Comparison of ENCODE assay signal across 17 cellular contexts in genomic region chr18:46676162-46676830, GRCh38. TPM values are rescaled to one million over a fixed set of nuclear protein-coding genes. Genes with fewer than 3 reads are reported as not detected.
A peak's percentile ranks its signal among the peaks of the same experiment; 100 is the strongest.
DNase-seq lines count a peak whose midpoint lies in the region; ATAC-seq, FAIRE-seq and TF ChIP-seq lines count a peak whose summit lies in the region.
"Had no signal": no experiment of that assay in that cellular context is flagged by ENCODE, and none has a peak within 500 bp of the region (broad histone marks: within the 10 kb centered on the region; RNA-seq: fewer than 3 reads in every experiment).

No MANE protein-coding gene starts in this region.

- H3K4me1 Mint-ChIP-seq in effector memory CD8-positive, alpha-beta T cell (ENCODE audit: low read depth in 2 of 2): no peaks in the 10 kb centered on the region

- H3K9me3 Mint-ChIP-seq in effector memory CD8-positive, alpha-beta T cell: no peaks in the 10 kb centered on the region

- H3K4me3 ChIP-seq in choroid plexus epithelial cell (ENCODE audit: low read depth, low read length): no peak overlapping the region
- H3K4me3 ChIP-seq: body of pancreas, GM12878, left lung, upper lobe of left lung had no signal

- no peak for TF ChIP-seq POLR2A in H54 (IDR thresholded peaks at IDR 0.05; ENCODE audit: low read depth, low read length)

- no peak overlapping the region for H3K4me3 Mint-ChIP-seq in effector memory CD8-positive, alpha-beta T cell
- H3K4me3 Mint-ChIP-seq: activated T-cell treated with anti-CD3 and anti-CD28 coated beads, Interleukin-2, amount 50 U/mL, for 4 hours; T-cell had no signal

- no peak for TF ChIP-seq CTCF in choroid plexus epithelial cell (conservative IDR thresholded peaks at IDR 0.05; ENCODE audit: low read depth, low read length)

- peaks cover 28 to 57% of the 10 kb centered on the region in 2 donors for H3K27me3 Mint-ChIP-seq in effector memory CD8-positive, alpha-beta T cell

- no peaks in the 10 kb centered on the region for H3K36me3 Mint-ChIP-seq in effector memory CD8-positive, alpha-beta T cell (ENCODE audit: insufficient read depth)
- H3K36me3 Mint-ChIP-seq: T-cell had no signal

- FAIRE-seq in H54 (lab: Jason Lieb, UNC): peak; percentile 72
- FAIRE-seq: D721Med, GM12878 had no signal

- peak; percentile 53 for DNase-seq in H54 (ENCODE audit: insufficient read length, low spot score)
- peak; percentile 80 for DNase-seq in NCI-H2227 (lab: John Stamatoyannopoulos, UW; ENCODE audit: unreplicated experiment)
- DNase-seq in choroid plexus epithelial cell (ENCODE audit: low read depth): peak; percentile 5
- peak; percentile 98 for DNase-seq in renal cortical epithelial cell (ENCODE audit: low read depth)
- no peak for DNase-seq in NCI-H1694 treated with DMSO at 0.1 percent for 48 hours (lab: John Stamatoyannopoulos, UW)
- DNase-seq in NCI-H1092 (lab: John Stamatoyannopoulos, UW): no peak
- no peak for DNase-seq in effector memory CD8-positive, alpha-beta T cell
- DNase-seq: activated CD4-positive, alpha-beta T cell treated with anti-CD3 and anti-CD28 coated beads for 48 hours; activated T-cell treated with anti-CD3 and anti-CD28 coated beads, Interleukin-2, amount 50 U/mL, for 4 hours; body of pancreas; effector CD4-positive, alpha-beta T cell; left lung; T-cell; upper lobe of left lung had no signal

- H3K27ac Mint-ChIP-seq in effector memory CD8-positive, alpha-beta T cell: no peak overlapping the region
- H3K27ac Mint-ChIP-seq: T-cell had no signal

- no peak for ATAC-seq in HG02938 (IDR thresholded peaks at IDR 0.05; ENCODE audit: unreplicated experiment)
- ATAC-seq in effector memory CD8-positive, alpha-beta T cell (replicated peaks): no peak
- ATAC-seq: activated T-cell treated with anti-CD3 and anti-CD28 coated beads, Interleukin-2, amount 50 U/mL, for 4 hours; body of pancreas; GM12878; left lung; T-cell had no signal

RNA-seq across cellular contexts. Expression of gene LOXHD1, which starts 19.3 kb away (rescaled TPM):
- total RNA-seq in renal cortical epithelial cell: not detected in 2 replicates
- total RNA-seq: activated T-cell treated with anti-CD3 and anti-CD28 coated beads, Interleukin-2, amount 50 U/mL, for 4 hours; GM12878 had no signal

Comparison
In these comparisons a context has a peak if more than half of its experiments do, and no peak if none do; other contexts are left out.
1. DNase-seq: peak in H54 (single experiment), NCI-H2227 (single experiment), choroid plexus epithelial cell (single experiment) and renal cortical epithelial cell (single experiment); none in NCI-H1694 treated with DMSO at 0.1 percent for 48 hours (single experiment), NCI-H1092 (single experiment) and effector memory CD8-positive, alpha-beta T cell (0 of 3).